1 cellular context compared by ENCODE assay signal in the genomic region with DNA sequence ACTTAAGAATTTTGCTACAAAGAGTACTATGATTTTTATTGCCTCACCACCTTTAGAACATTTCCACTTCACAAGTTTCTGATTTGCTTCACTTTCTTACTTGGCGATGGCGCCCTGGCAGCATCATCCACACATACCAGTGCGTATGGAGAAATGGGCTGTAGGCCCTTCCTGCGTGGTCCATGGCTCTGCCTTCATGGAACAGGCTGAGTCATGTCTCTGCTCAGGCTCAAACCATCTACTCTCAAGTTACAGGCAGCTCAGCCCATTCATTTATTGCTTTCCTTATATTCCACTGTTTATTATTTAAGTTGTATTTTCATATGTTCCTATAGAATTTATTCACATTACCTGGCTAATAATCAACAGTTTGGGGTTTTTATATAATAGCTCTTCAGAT.
TF ChIP-seq lines count a peak whose summit lies in the region.

No MANE protein-coding gene starts in this region.

TF ChIP-seq in SK-N-SH treated with all-trans-retinoic acid at 6 μM for 48 hours, 23 proteins besides CTCF, POLR2A, EP300 and RAD21 (continued from another document):
- TF ChIP-seq, protein P1, sequence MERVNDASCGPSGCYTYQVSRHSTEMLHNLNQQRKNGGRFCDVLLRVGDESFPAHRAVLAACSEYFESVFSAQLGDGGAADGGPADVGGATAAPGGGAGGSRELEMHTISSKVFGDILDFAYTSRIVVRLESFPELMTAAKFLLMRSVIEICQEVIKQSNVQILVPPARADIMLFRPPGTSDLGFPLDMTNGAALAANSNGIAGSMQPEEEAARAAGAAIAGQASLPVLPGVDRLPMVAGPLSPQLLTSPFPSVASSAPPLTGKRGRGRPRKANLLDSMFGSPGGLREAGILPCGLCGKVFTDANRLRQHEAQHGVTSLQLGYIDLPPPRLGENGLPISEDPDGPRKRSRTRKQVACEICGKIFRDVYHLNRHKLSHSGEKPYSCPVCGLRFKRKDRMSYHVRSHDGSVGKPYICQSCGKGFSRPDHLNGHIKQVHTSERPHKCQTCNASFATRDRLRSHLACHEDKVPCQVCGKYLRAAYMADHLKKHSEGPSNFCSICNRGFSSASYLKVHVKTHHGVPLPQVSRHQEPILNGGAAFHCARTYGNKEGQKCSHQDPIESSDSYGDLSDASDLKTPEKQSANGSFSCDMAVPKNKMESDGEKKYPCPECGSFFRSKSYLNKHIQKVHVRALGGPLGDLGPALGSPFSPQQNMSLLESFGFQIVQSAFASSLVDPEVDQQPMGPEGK (CRISPR knock-in tag; IDR thresholded peaks at IDR 0.05; ENCODE audit: borderline replicate concordance) = no peak
- TF ChIP-seq, protein P2, sequence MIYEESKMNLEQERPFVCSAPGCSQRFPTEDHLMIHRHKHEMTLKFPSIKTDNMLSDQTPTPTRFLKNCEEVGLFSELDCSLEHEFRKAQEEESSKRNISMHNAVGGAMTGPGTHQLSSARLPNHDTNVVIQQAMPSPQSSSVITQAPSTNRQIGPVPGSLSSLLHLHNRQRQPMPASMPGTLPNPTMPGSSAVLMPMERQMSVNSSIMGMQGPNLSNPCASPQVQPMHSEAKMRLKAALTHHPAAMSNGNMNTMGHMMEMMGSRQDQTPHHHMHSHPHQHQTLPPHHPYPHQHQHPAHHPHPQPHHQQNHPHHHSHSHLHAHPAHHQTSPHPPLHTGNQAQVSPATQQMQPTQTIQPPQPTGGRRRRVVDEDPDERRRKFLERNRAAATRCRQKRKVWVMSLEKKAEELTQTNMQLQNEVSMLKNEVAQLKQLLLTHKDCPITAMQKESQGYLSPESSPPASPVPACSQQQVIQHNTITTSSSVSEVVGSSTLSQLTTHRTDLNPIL (CRISPR knock-in tag; IDR thresholded peaks at IDR 0.05; ENCODE audit: low read depth) = no peak
- TF ChIP-seq, protein P3, sequence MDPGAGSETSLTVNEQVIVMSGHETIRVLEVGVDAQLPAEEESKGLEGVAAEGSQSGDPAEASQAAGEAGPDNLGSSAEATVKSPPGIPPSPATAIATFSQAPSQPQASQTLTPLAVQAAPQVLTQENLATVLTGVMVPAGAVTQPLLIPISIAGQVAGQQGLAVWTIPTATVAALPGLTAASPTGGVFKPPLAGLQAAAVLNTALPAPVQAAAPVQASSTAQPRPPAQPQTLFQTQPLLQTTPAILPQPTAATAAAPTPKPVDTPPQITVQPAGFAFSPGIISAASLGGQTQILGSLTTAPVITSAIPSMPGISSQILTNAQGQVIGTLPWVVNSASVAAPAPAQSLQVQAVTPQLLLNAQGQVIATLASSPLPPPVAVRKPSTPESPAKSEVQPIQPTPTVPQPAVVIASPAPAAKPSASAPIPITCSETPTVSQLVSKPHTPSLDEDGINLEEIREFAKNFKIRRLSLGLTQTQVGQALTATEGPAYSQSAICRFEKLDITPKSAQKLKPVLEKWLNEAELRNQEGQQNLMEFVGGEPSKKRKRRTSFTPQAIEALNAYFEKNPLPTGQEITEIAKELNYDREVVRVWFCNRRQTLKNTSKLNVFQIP (CRISPR knock-in tag; IDR thresholded peaks at IDR 0.05; ENCODE audit: borderline replicate concordance, low read depth) = no peak
- TF ChIP-seq, protein P4, sequence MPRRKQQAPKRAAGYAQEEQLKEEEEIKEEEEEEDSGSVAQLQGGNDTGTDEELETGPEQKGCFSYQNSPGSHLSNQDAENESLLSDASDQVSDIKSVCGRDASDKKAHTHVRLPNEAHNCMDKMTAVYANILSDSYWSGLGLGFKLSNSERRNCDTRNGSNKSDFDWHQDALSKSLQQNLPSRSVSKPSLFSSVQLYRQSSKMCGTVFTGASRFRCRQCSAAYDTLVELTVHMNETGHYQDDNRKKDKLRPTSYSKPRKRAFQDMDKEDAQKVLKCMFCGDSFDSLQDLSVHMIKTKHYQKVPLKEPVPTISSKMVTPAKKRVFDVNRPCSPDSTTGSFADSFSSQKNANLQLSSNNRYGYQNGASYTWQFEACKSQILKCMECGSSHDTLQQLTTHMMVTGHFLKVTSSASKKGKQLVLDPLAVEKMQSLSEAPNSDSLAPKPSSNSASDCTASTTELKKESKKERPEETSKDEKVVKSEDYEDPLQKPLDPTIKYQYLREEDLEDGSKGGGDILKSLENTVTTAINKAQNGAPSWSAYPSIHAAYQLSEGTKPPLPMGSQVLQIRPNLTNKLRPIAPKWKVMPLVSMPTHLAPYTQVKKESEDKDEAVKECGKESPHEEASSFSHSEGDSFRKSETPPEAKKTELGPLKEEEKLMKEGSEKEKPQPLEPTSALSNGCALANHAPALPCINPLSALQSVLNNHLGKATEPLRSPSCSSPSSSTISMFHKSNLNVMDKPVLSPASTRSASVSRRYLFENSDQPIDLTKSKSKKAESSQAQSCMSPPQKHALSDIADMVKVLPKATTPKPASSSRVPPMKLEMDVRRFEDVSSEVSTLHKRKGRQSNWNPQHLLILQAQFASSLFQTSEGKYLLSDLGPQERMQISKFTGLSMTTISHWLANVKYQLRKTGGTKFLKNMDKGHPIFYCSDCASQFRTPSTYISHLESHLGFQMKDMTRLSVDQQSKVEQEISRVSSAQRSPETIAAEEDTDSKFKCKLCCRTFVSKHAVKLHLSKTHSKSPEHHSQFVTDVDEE (CRISPR knock-in tag; IDR thresholded peaks at IDR 0.05) = no peak
- TF ChIP-seq GLIS3 (CRISPR knock-in tag; IDR thresholded peaks at IDR 0.05) (no peak), ZNF565 (CRISPR knock-in tag; conservative IDR thresholded peaks at IDR 0.05; ENCODE audit: low read depth) (no peak), ARNTL (CRISPR knock-in tag; IDR thresholded peaks at IDR 0.05; ENCODE audit: borderline replicate concordance, low read depth) (no peak), RARB (CRISPR knock-in tag; IDR thresholded peaks at IDR 0.05) (no peak), TOX (CRISPR knock-in tag; IDR thresholded peaks at IDR 0.05; ENCODE audit: borderline replicate concordance) (no peak), SNAI2 (CRISPR knock-in tag; IDR thresholded peaks at IDR 0.05) (no peak), ISL1 (CRISPR knock-in tag; IDR thresholded peaks at IDR 0.05) (no peak), PPARA (CRISPR knock-in tag; IDR thresholded peaks at IDR 0.05; ENCODE audit: borderline replicate concordance) (no peak), CSDC2 (CRISPR knock-in tag; IDR thresholded peaks at IDR 0.05) (no peak), BACH2 (CRISPR knock-in tag; IDR thresholded peaks at IDR 0.05; ENCODE audit: borderline replicate concordance) (no peak), OSR1 (CRISPR knock-in tag; IDR thresholded peaks at IDR 0.05) (no peak), TCF4 (CRISPR knock-in tag; IDR thresholded peaks at IDR 0.05; ENCODE audit: borderline replicate concordance) (no peak)
